Comparison of ENCODE assay signal across 9 cellular contexts in genomic region chr3:24128195-24129005, GRCh38.
DNase-seq lines count a peak whose midpoint lies in the region; ATAC-seq and TF ChIP-seq lines count a peak whose summit lies in the region.
"Had no signal": no experiment of that assay in that cellular context is flagged by ENCODE, and none has a peak within 500 bp of the region (broad histone marks: within the 10 kb centered on the region; RNA-seq: fewer than 3 reads in every experiment).

No MANE protein-coding gene starts in this region.

- H3K23ac ChIP-seq in mesendoderm (ENCODE audit: low read length): no peak overlapping the region

- DNase-seq in NCI-H345 (lab: John Stamatoyannopoulos, UW) (peak; percentile 12), NCI-H345 treated with DMSO at 0.1 percent for 48 hours (lab: John Stamatoyannopoulos, UW; ENCODE audit: unreplicated experiment) (no peak), RWPE2 (ENCODE audit: low spot score) (no peak), foreskin fibroblast (peak; percentile 66 to 90), upper lobe of right lung (no peak), SIG-M5 (lab: John Stamatoyannopoulos, UW) (no peak), mesendoderm (no peak), NCI-H526 (lab: John Stamatoyannopoulos, UW) (no peak)
- DNase-seq: stimulated activated CD8-positive, alpha-beta memory T cell treated with anti-CD3 and anti-CD28 coated beads, Interleukin-4, amount 100 ng/mL, for 48 hours had no signal

- ATAC-seq in RWPE2 (ENCODE audit: low read depth) (peak; percentile 80), upper lobe of right lung (peak; percentile 68)

- no peaks in the 10 kb centered on the region for H3K36me3 ChIP-seq in RWPE2 (ENCODE audit: low read depth)
- no peaks in the 10 kb centered on the region for H3K36me3 ChIP-seq in upper lobe of right lung
- H3K36me3 ChIP-seq in mesendoderm (ENCODE audit: control insufficient read depth, insufficient read depth, low read length): no peaks in the 10 kb centered on the region

- intact Hi-C loops in upper lobe of right lung (cut with DNase I): no loop called here

- H3K27me3 ChIP-seq in RWPE2 (ENCODE audit: insufficient read depth, poor library complexity, severe bottlenecking) (no peaks in the 10 kb centered on the region), upper lobe of right lung (no peaks in the 10 kb centered on the region), mesendoderm (ENCODE audit: insufficient read depth, low read length, poor library complexity) (no peaks in the 10 kb centered on the region)

- H4K8ac ChIP-seq in mesendoderm (ENCODE audit: low read depth, low read length): no peak overlapping the region

- H3K4me1 ChIP-seq in RWPE2 (ENCODE audit: insufficient read depth, poor library complexity, severe bottlenecking): peaks cover 19% of the 10 kb centered on the region
- H3K4me1 ChIP-seq in upper lobe of right lung: peaks cover 9% of the 10 kb centered on the region
- H3K4me1 ChIP-seq in mesendoderm (ENCODE audit: control insufficient read depth, low read depth, low read length): peaks cover 2% of the 10 kb centered on the region

- no peak for TF ChIP-seq CTCF in RWPE2 (IDR thresholded peaks at IDR 0.05; ENCODE audit: poor library complexity, severe bottlenecking)
- no peak for TF ChIP-seq CTCF in foreskin fibroblast (IDR thresholded peaks at IDR 0.05; ENCODE audit: low read depth, low read length)
- no peak for TF ChIP-seq CTCF in upper lobe of right lung (IDR thresholded peaks at IDR 0.05)

- no peak overlapping the region for H3K9ac ChIP-seq in mesendoderm (ENCODE audit: low read length)

- no peak overlapping the region for H3K4me2 ChIP-seq in mesendoderm (ENCODE audit: low read length)

- no peak overlapping the region for H3K56ac ChIP-seq in mesendoderm (ENCODE audit: low read length)

- no peaks in the 10 kb centered on the region for H3K79me2 ChIP-seq in mesendoderm (ENCODE audit: control insufficient read depth, insufficient read depth, low read length)

- no peak overlapping the region for H2BK120ac ChIP-seq in mesendoderm (ENCODE audit: low read depth, low read length)

- no peak overlapping the region for H3K4me3 ChIP-seq in RWPE2 (ENCODE audit: severe bottlenecking)
- no peak overlapping the region for H3K4me3 ChIP-seq in foreskin fibroblast (ENCODE audit: low read depth in 1 of 2, low read length in 2 of 2)
- no peak overlapping the region for H3K4me3 ChIP-seq in upper lobe of right lung
- no peak overlapping the region for H3K4me3 ChIP-seq in mesendoderm (ENCODE audit: low read length)

- H3K79me1 ChIP-seq in mesendoderm (ENCODE audit: low read length): no peaks in the 10 kb centered on the region

- no peaks in the 10 kb centered on the region for H3K9me3 ChIP-seq in RWPE2 (ENCODE audit: severe bottlenecking)
- no peaks in the 10 kb centered on the region for H3K9me3 ChIP-seq in upper lobe of right lung

- no peak overlapping the region for H3K4ac ChIP-seq in mesendoderm (ENCODE audit: low read depth, low read length)

- H3K18ac ChIP-seq in mesendoderm (ENCODE audit: low read length): no peak overlapping the region

- no peak overlapping the region for H4K5ac ChIP-seq in mesendoderm (ENCODE audit: low read length)

- WGBS in mesendoderm (ENCODE audit: extremely low coverage, insufficient coverage, low lambda C conversion rate): no CpG with 5 or more reads among the region's 4 CpGs

- no peak overlapping the region for H2BK15ac ChIP-seq in mesendoderm (replicated peaks; ENCODE audit: low read depth)

- H2AK5ac ChIP-seq in mesendoderm (ENCODE audit: low read length): no peak overlapping the region

- H2BK5ac ChIP-seq in mesendoderm (ENCODE audit: low read length): no peak overlapping the region

- H3K27ac ChIP-seq in RWPE2 (ENCODE audit: poor library complexity, severe bottlenecking): peak overlapping the region; percentile 84
- peak overlapping the region; percentile 61 for H3K27ac ChIP-seq in upper lobe of right lung
- H3K27ac ChIP-seq in mesendoderm (ENCODE audit: low read depth, low read length): no peak overlapping the region

Comparison
In these comparisons a context has a peak if more than half of its experiments do, and no peak if none do; other contexts are left out.
1. DNase-seq: peak in NCI-H345 (single experiment) and foreskin fibroblast (2 of 2); none in NCI-H345 treated with DMSO at 0.1 percent for 48 hours (single experiment), RWPE2 (single experiment), upper lobe of right lung (single experiment), SIG-M5 (single experiment), mesendoderm (single experiment) and NCI-H526 (0 of 2).